In genomic region chr2:163375070-163375469, GRCh38 we compare ENCODE assay signal across 29 cellular contexts.
DNase-seq lines count a peak whose midpoint lies in the region; TF ChIP-seq lines count a peak whose summit lies in the region.
"Had no signal": no experiment of that assay in that cellular context is flagged by ENCODE, and none has a peak within 500 bp of the region (broad histone marks: within the 10 kb centered on the region; RNA-seq: fewer than 3 reads in every experiment).

No MANE protein-coding gene starts in this region.

- H3K4me3 ChIP-seq in breast epithelium = no peak overlapping the region
- H3K4me3 ChIP-seq in trophoblast cell (ENCODE audit: low read depth, low read length) = no peak overlapping the region
- H3K4me3 ChIP-seq: A549; BLaER1; BLaER1 treated with 17β-estradiol and CSF1 and Interleukin-3, amounts not matched to agents 10 nM and 100 nM had no signal

- no peak overlapping the region for H3K9ac ChIP-seq in trophoblast cell (ENCODE audit: low read length)
- H3K9ac ChIP-seq: BLaER1; BLaER1 treated with 17β-estradiol and CSF1 and Interleukin-3, amounts not matched to agents 10 nM and 100 nM had no signal

- H4K91ac ChIP-seq in trophoblast cell (ENCODE audit: low read depth, low read length) = no peak overlapping the region

- H2BK5ac ChIP-seq in trophoblast cell (ENCODE audit: low read depth, low read length, poor library complexity) = no peak overlapping the region

- H2AK5ac ChIP-seq in trophoblast cell (ENCODE audit: low read length) = no peak overlapping the region

- no peak overlapping the region for H2BK12ac ChIP-seq in trophoblast cell (ENCODE audit: low read length)

- H3K4me2 ChIP-seq in trophoblast cell (ENCODE audit: low read length) = no peak overlapping the region
- H3K4me2 ChIP-seq: A549; BLaER1; BLaER1 treated with 17β-estradiol and CSF1 and Interleukin-3, amounts not matched to agents 10 nM and 100 nM had no signal

- in situ Hi-C loops in T47D (cut with HindIII; ENCODE audit: low pct_unique_long_range_greater_than_20kb, low sequenced_read_pairs) = no loop called here

- H4K12ac ChIP-seq in trophoblast cell (ENCODE audit: low read depth, low read length) = no peak overlapping the region

- H3K18ac ChIP-seq in trophoblast cell (ENCODE audit: low read length) = no peak overlapping the region

- no peak overlapping the region for H3K14ac ChIP-seq in trophoblast cell (ENCODE audit: low read length)

- no peak overlapping the region for H4K8ac ChIP-seq in trophoblast cell (ENCODE audit: low read depth, low read length)

- no peak for TF ChIP-seq CTCF in breast epithelium (IDR thresholded peaks at IDR 0.05)

- no peaks in the 10 kb centered on the region for H3K79me2 ChIP-seq in trophoblast cell (ENCODE audit: control insufficient read depth, insufficient read depth, low read length, poor library complexity)

- H3K27me3 ChIP-seq in breast epithelium (no peaks in the 10 kb centered on the region), trophoblast cell (ENCODE audit: insufficient read depth, low read length) (no peaks in the 10 kb centered on the region)
- H3K27me3 ChIP-seq: BE2C; BLaER1; BLaER1 treated with 17β-estradiol and CSF1 and Interleukin-3, amounts not matched to agents 10 nM and 100 nM had no signal

- H3K4me1 ChIP-seq in breast epithelium (no peaks in the 10 kb centered on the region), trophoblast cell (ENCODE audit: control insufficient read depth in 1 of 2, insufficient read depth in 2 of 2, low read length in 2 of 2) (no peaks in the 10 kb centered on the region)
- H3K4me1 ChIP-seq: A549, BE2C, BLaER1, Caco-2 had no signal

- no CpG with 5 or more reads among the region's 2 CpGs for WGBS in trophoblast cell (ENCODE audit: extremely low coverage, insufficient coverage, insufficient read length)

- H3K79me1 ChIP-seq in trophoblast cell (ENCODE audit: low read length) = no peaks in the 10 kb centered on the region

- TF ChIP-seq POLR2A in breast epithelium (IDR thresholded peaks at IDR 0.05) = no peak

- no peaks in the 10 kb centered on the region for H3K9me3 ChIP-seq in breast epithelium
- no peaks in the 10 kb centered on the region for H3K9me3 ChIP-seq in trophoblast cell (ENCODE audit: insufficient read depth, low read depth, low read length)
- H3K9me3 ChIP-seq: A549; BE2C; BLaER1; BLaER1 treated with 17β-estradiol and CSF1 and Interleukin-3, amounts not matched to agents 10 nM and 100 nM; Caco-2 had no signal

- no peak overlapping the region for H3K4ac ChIP-seq in trophoblast cell (ENCODE audit: low read depth, low read length)

- no peak overlapping the region for H3K27ac ChIP-seq in breast epithelium
- no peak overlapping the region for H3K27ac ChIP-seq in trophoblast cell (ENCODE audit: low read depth, low read length)
- H3K27ac ChIP-seq: 22Rv1; A549; BLaER1; BLaER1 treated with 17β-estradiol and CSF1 and Interleukin-3, amounts not matched to agents 10 nM and 100 nM; C4-2B had no signal

- H3K36me3 ChIP-seq in breast epithelium = no peaks in the 10 kb centered on the region
- H3K36me3 ChIP-seq in trophoblast cell (ENCODE audit: control insufficient read depth in 1 of 2, insufficient read depth in 2 of 2, low read length in 2 of 2) = no peaks in the 10 kb centered on the region
- H3K36me3 ChIP-seq: BE2C; BLaER1; BLaER1 treated with 17β-estradiol and CSF1 and Interleukin-3, amounts not matched to agents 10 nM and 100 nM had no signal

- H2BK120ac ChIP-seq in trophoblast cell (ENCODE audit: insufficient read depth, low read length, poor library complexity) = no peak overlapping the region

- H2AFZ ChIP-seq in trophoblast cell (ENCODE audit: insufficient read depth, low read length, poor library complexity) = no peak overlapping the region

- no peak overlapping the region for H3K23ac ChIP-seq in trophoblast cell (ENCODE audit: low read length)

- intact Hi-C loops in breast epithelium (cut with DNase I; ENCODE audit: low total_unique reads) = no loop called here

- DNase-seq in T47D (ENCODE audit: low read depth in 1 of 2, low spot score in 1 of 2) (peak; percentile 21 to 71), breast epithelium (ENCODE audit: low spot score in 2 of 2) (no peak), trophoblast cell (peak; percentile 2 to 77), hippocampal formation (lab: John Stamatoyannopoulos, UW) (no peak)
- DNase-seq: 8988T; ACHN; AML-193; BE2C; C1 segment of cervical spinal cord; Caco-2; Calu3; CD4-positive, alpha-beta memory T cell; CD4-positive, alpha-beta T cell; CD4-positive, CD25-positive, alpha-beta regulatory T cell; CD8-positive, alpha-beta memory T cell; CD8-positive, alpha-beta T cell; COR-L47; DMS 273 treated with DMSO at 0.1 percent for 48 hours; DMS153; DMS53; DMS79; DMS79 treated with DMSO at 0.1 percent for 48 hours; DND-41; EL had no signal

Comparison
In these comparisons a context has a peak if more than half of its experiments do, and no peak if none do; other contexts are left out.
1. DNase-seq: peak in T47D (2 of 2) and trophoblast cell (2 of 2); none in breast epithelium (0 of 2) and hippocampal formation (0 of 2).